ENCODE assay signal across 14 cellular contexts in the genomic region with DNA sequence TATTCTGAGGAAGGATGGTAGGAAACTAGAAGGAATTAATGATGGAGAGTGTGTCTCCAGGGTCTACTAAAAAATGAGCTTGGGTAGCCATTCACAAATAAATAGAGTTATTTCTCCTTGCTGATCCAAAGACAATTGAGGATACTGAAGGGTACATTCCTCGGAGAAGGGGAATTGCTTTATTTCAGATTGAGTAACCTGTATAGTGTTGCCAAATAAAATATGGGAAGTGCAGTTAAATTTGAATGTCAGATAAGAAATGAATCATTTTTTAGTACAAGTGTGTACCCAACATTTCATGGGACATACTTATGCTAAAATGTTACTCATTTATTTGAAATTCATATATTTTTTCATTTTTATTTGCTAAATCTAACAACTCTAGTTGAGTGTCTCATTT. TPM values are rescaled to one million over a fixed set of nuclear protein-coding genes. Genes with fewer than 3 reads are reported as not detected.
A peak's percentile ranks its signal among the peaks of the same experiment; 100 is the strongest.
DNase-seq lines count a peak whose midpoint lies in the region; ATAC-seq and TF ChIP-seq lines count a peak whose summit lies in the region.
"Had no signal": no experiment of that assay in that cellular context is flagged by ENCODE, and none has a peak within 500 bp of the region (broad histone marks: within the 10 kb centered on the region; RNA-seq: fewer than 3 reads in every experiment).

No MANE protein-coding gene starts in this region.

- no peaks in the 10 kb centered on the region for H3K9me3 ChIP-seq in CD4-positive, alpha-beta T cell (ENCODE audit: control insufficient read depth, low read length)
- H3K9me3 ChIP-seq: A549, BLaER1 had no signal

- H3K4me1 Mint-ChIP-seq in CD4-positive, alpha-beta T cell (ENCODE audit: low read depth), result peaks cover 80% of the 10 kb centered on the region

- H3K4me3 ChIP-seq in fibroblast of pulmonary artery (replicated peaks; ENCODE audit: low read depth, low read length), result no peak overlapping the region
- no peak overlapping the region for H3K4me3 ChIP-seq in H7 (ENCODE audit: insufficient read depth, low read depth, low read length)
- H3K4me3 ChIP-seq: A549, BLaER1, GM12878, GM23248 had no signal

- no peak overlapping the region for H3K27ac ChIP-seq in CD4-positive, alpha-beta T cell (ENCODE audit: low read depth, low read length)
- H3K27ac ChIP-seq: A549, BLaER1, GM23248, HL-60 had no signal

- POLR2A ChIA-PET in CD4-positive, alpha-beta T cell (lab: Charles Lee), result no interaction called here

- no peak for ATAC-seq in CD4-positive, alpha-beta T cell (ENCODE audit: poor library complexity)
- peak; percentile 62 for ATAC-seq in sciatic nerve
- ATAC-seq: A549, GM12878 had no signal

- no peak overlapping the region for H3K4me3 Mint-ChIP-seq in CD4-positive, alpha-beta T cell

- H3K27me3 Mint-ChIP-seq in CD4-positive, alpha-beta T cell, result no peaks in the 10 kb centered on the region
- H3K27me3 Mint-ChIP-seq: CD4-positive, alpha-beta memory T cell had no signal

- intact Hi-C loops in CD4-positive, alpha-beta T cell (cut with DNase I, micrococcal nuclease), result no loop called here
- intact Hi-C loops in sciatic nerve (cut with DNase I), result no loop called here

- TF ChIP-seq CTCF in CD4-positive, alpha-beta T cell (IDR thresholded peaks at IDR 0.05), result no peak
- TF ChIP-seq CTCF in fibroblast of pulmonary artery (IDR thresholded peaks at IDR 0.05; ENCODE audit: low read length, missing control alignments), result no peak

- peaks cover 14% of the 10 kb centered on the region for H3K36me3 Mint-ChIP-seq in CD4-positive, alpha-beta T cell (ENCODE audit: low read depth)

- CTCF ChIA-PET in CD4-positive, alpha-beta T cell (lab: Charles Lee), result no interaction called here

- H3K27ac Mint-ChIP-seq in CD4-positive, alpha-beta T cell, result peak overlapping the region; percentile 56

- peak; percentile 24 for DNase-seq in CD1c-positive myeloid dendritic cell (ENCODE audit: extremely low spot score)
- no peak for DNase-seq in CD4-positive, alpha-beta T cell
- peak; percentile 54 for DNase-seq in fibroblast of pulmonary artery (ENCODE audit: low read depth)
- DNase-seq in sciatic nerve (ENCODE audit: low spot score), result no peak
- no peak for DNase-seq in H7
- DNase-seq in AML-193 (lab: John Stamatoyannopoulos, UW), result no peak
- DNase-seq: CD4-positive, alpha-beta memory T cell; DMS79; GM23248 had no signal

- no peaks in the 10 kb centered on the region for H3K36me3 ChIP-seq in H7 (replicated peaks; ENCODE audit: control insufficient read depth, insufficient read depth, low read length)
- H3K36me3 ChIP-seq: BLaER1 had no signal

- no peaks in the 10 kb centered on the region for H3K9me3 Mint-ChIP-seq in CD4-positive, alpha-beta T cell

- H3K27me3 ChIP-seq in CD4-positive, alpha-beta T cell (ENCODE audit: control insufficient read depth, insufficient read depth, low read length), result no peaks in the 10 kb centered on the region
- no peaks in the 10 kb centered on the region for H3K27me3 ChIP-seq in H7 (ENCODE audit: control insufficient read depth, insufficient read depth, low read length)

RNA-seq across cellular contexts. Expression of a gene that starts 16.0 kb away (rescaled TPM):
- 10 to 100 TPM; 12.5 to 14.9 TPM for total RNA-seq in CD4-positive, alpha-beta T cell
- total RNA-seq in sciatic nerve, result 0.36 TPM
- total RNA-seq in H7 (2014; rRNA removed; shearing (Covaris generic)), result 3.0 and 4.1 TPM in 2 replicates
- total RNA-seq: G401, GM12878, GM23248 had no signal

RNA-seq across cellular contexts. Expression of a gene that starts 46.7 kb away (rescaled TPM):
- not detected for total RNA-seq in CD4-positive, alpha-beta T cell
- not detected for total RNA-seq in sciatic nerve
- 0.85 TPM in 1 of 2 replicates, not detected in the other for total RNA-seq in H7 (2014; rRNA removed; shearing (Covaris generic))
- total RNA-seq: CD4-positive, alpha-beta memory T cell; G401; GM12878; GM23248 had no signal

Comparison
In these comparisons a context has a peak if more than half of its experiments do, and no peak if none do; other contexts are left out.
1. DNase-seq: peak in CD1c-positive myeloid dendritic cell (single experiment) and fibroblast of pulmonary artery (single experiment); none in CD4-positive, alpha-beta T cell (0 of 10), sciatic nerve (single experiment), H7 (single experiment) and AML-193 (0 of 2).